27 cellular contexts compared by ENCODE assay signal in the genomic region with DNA sequence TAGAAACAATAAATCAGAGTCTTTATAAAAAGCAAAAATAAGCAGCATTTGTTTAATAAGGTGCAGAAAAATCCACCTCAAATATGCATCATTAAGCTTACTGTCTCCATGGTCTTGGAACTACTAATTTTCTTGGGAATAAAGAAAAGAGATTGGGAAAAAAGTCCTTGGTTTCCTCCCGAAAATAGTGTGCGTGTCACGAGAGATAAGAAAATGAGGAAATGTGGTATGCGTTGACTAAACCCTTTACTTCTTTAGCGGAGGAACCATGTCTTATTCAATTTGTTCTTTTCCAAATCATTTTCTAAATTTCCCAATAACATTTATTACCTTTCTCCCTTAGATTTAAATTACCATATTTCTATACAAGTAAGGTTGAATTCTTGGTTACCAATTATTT.
"Had no signal": no experiment of that assay in that cellular context is flagged by ENCODE, and none has a peak within 500 bp of the region (broad histone marks: within the 10 kb centered on the region; RNA-seq: fewer than 3 reads in every experiment).

No MANE protein-coding gene starts in this region.

- ATAC-seq: activated CD4-positive, CD25-positive, alpha-beta regulatory T cell treated with anti-CD3 and anti-CD28 coated beads, Interleukin-2, amount 50 U/mL, for 24 hours; activated CD8-positive, alpha-beta T cell treated with anti-CD3 and anti-CD28 coated beads for 36 hours; activated T-cell treated with anti-CD3 and anti-CD28 coated beads, Interleukin-2, amount 50 U/mL, for 4 hours; activated T-helper 17 cell treated with anti-CD3 and anti-CD28 coated beads, Interleukin-2, amount 50 U/mL, for 72 hours; foreskin keratinocyte; gastrocnemius medialis; heart left ventricle; T-helper 17 cell had no signal

- DNase-seq: activated B cell treated with CpG ODN at 0.5 μM for 24 hours; activated CD4-positive, alpha-beta T cell treated with anti-CD3 and anti-CD28 coated beads for 48 hours; activated CD4-positive, alpha-beta T cell treated with anti-CD3 and anti-CD28 coated beads, Interleukin-2, amount 50 U/mL, for 1 hour; activated CD4-positive, alpha-beta T cell treated with anti-CD3 and anti-CD28 coated beads, Interleukin-2, amount 50 U/mL, for 48 hours; activated CD8-positive, alpha-beta memory T cell treated with anti-CD3 and anti-CD28 coated beads for 24 hours; activated CD8-positive, alpha-beta T cell treated with anti-CD3 and anti-CD28 coated beads for 36 hours; activated effector memory CD4-positive, alpha-beta T cell treated with Interleukin-2 at 50 U/mL for 16 hours; activated gamma-delta T cell treated with Interleukin-2 at 50 U/mL for 16 hours; activated naive CD4-positive, alpha-beta T cell treated with anti-CD3 and anti-CD28 coated beads, Interleukin-2, amount 50 U/mL, for 16 hours; activated naive CD4-positive, alpha-beta T cell treated with Interleukin-2 at 50 U/mL for 16 hours; activated T-cell treated with anti-CD3 and anti-CD28 coated beads, Interleukin-2, amount 50 U/mL, for 4 hours; amniotic stem cell; anterior cingulate cortex; brain microvascular endothelial cell; dorsolateral prefrontal cortex; effector memory CD4-positive, alpha-beta T cell; endodermal cell; erythroblast; foreskin keratinocyte; gastrocnemius medialis; glutamatergic neuron; heart left ventricle; T-helper 17 cell; T1000; WERI-Rb-1 had no signal
